In the genomic region with DNA sequence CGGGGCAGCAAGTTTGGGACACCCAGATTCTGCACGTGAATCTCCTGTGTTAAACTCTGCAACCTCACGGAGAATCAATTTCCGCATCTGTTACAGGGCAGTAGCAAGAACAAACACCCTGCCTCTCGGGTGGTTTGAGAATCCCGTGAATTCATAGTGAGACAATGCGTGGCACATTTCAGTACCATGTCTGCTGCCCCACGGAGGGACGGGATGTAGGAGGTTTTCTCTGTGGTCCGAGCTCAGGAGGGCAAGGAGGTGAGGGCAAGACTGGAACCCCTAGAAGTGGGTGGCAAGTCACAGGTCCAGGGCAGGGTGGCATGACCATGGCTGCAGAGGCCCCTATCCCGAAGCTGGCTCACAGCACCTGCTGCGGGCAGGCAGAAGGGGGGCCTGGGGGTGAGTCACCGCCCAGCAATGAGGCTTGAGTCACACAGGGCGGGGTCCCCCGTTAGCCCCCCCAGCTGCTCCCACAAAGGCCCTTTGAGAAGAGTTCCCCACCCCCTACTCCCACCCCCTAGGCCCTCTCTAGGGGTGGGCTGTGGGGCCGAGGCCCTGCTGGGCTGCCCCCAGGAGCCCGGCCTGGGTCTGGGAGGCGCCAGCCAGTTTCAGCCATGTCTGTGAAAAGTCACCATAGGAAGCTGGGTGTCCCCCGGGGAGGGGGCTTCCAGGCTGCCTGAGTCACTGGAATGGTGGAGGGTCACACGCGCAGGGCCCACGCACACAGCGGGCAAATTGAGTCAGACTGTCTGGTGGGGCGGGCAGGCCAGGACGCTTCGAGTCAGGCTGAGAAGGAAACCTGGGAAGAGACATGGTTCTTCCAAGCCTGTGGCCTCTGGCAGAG, we compare ENCODE assay signal across 8 cellular contexts. TPM values are rescaled to one million over a fixed set of nuclear protein-coding genes. Genes with fewer than 3 reads are reported as not detected.
DNase-seq lines count a peak whose midpoint lies in the region; ATAC-seq, FAIRE-seq and TF ChIP-seq lines count a peak whose summit lies in the region.

No MANE protein-coding gene starts in this region.

- DNase-seq in SJCRH30: peak; percentile 100
- DNase-seq in amygdala (lab: John Stamatoyannopoulos, UW): peak in 42 of 56 donors; percentile 15 to 89 (median 54)
- DNase-seq in heart left ventricle: peak; percentile 86 to 92 (median 89)
- peak in 7 of 10 donors; percentile 52 to 95 (median 78) for DNase-seq in posterior cingulate gyrus
- no peak for DNase-seq in ecto neural progenitor cell (ENCODE audit: low spot score)
- no peak for DNase-seq in GM12892 (ENCODE audit: insufficient read length)

- H3K9ac ChIP-seq in ES-I3 (ENCODE audit: low read depth, low read length): peak overlapping the region; percentile 61

- TF ChIP-seq CTCF in heart left ventricle (IDR thresholded peaks at IDR 0.05): no peak

- H3K27me3 ChIP-seq in SJCRH30: no peaks in the 10 kb centered on the region
- no peaks in the 10 kb centered on the region for H3K27me3 ChIP-seq in heart left ventricle

- no peaks in the 10 kb centered on the region for H3K36me3 ChIP-seq in ES-I3 (ENCODE audit: insufficient read depth, low read length)
- H3K36me3 ChIP-seq in SJCRH30: no peaks in the 10 kb centered on the region
- no peaks in the 10 kb centered on the region for H3K36me3 ChIP-seq in heart left ventricle

- TF ChIP-seq POLR2A in heart left ventricle (IDR thresholded peaks at IDR 0.05) (peak in 1 of 2 donors; percentile 30), GM12892 (IDR thresholded peaks at IDR 0.05; ENCODE audit: low read depth, low read length) (no peak)

- FAIRE-seq in GM12892 (lab: Jason Lieb, UNC): no peak

- H3K9me3 ChIP-seq in ES-I3 (ENCODE audit: control insufficient read depth, insufficient read depth, low read length): no peaks in the 10 kb centered on the region
- no peaks in the 10 kb centered on the region for H3K9me3 ChIP-seq in SJCRH30 (replicated peaks)
- H3K9me3 ChIP-seq in heart left ventricle: no peaks in the 10 kb centered on the region

- ATAC-seq in heart left ventricle (peak; percentile 25 to 62 (median 54)), GM18909 (IDR thresholded peaks at IDR 0.05; ENCODE audit: poor library complexity, unreplicated experiment) (no peak)

- H3K4me3 ChIP-seq in SJCRH30 (peak overlapping the region; percentile 55), heart left ventricle (peak overlapping the region in 9 of 12 donors; percentile 35 to 52 (median 40))

- intact Hi-C loops in heart left ventricle (cut with DNase I) (loop anchor here in 2 of 10 donors (1.0 kb wide), 1 partner anchor 10 kb away; no protein-coding TSS in a partner anchor), posterior cingulate gyrus (cut with DNase I) (no loop called here)

- WGBS in heart left ventricle, 4 donors: 25 to 46% (median 42%) methylated on average over 19 to 26 of the region's 26 CpGs

- H3K27ac ChIP-seq in SJCRH30 (peak overlapping the region; percentile 100), heart left ventricle (peak overlapping the region; percentile 82 to 100 (median 100))

- H3K4me1 ChIP-seq in ES-I3 (ENCODE audit: insufficient read depth, low read length) (peaks cover 16% of the 10 kb centered on the region), SJCRH30 (peaks cover 41% of the 10 kb centered on the region), heart left ventricle (peaks cover 14 to 59% (median 50%) of the 10 kb centered on the region in 12 donors)

RNA-seq across cellular contexts. Expression of a gene that starts 25.8 kb away (rescaled TPM):
- 1.3 and 2.3 TPM in 2 replicates for total RNA-seq in SJCRH30 (2014; rRNA removed; shearing (Covaris generic))
- 1 to 10 TPM in 3 of 9 donors, under 1 TPM in 1, not detected in 5; 0.83 to 1.3 (median 1.1) TPM for total RNA-seq in heart left ventricle
- polyA plus RNA-seq in heart left ventricle: 1 to 10 TPM in 1 of 2 donors, under 1 TPM in 1; 0.36 to 1.7 TPM
- polyA plus RNA-seq in GM12892 (2012; ENCODE audit: missing spikeins): 1.2 TPM

RNA-seq across cellular contexts. Expression of a gene that starts 54.8 kb away (rescaled TPM):
- total RNA-seq in SJCRH30 (2014; rRNA removed; shearing (Covaris generic)): 10.0 and 11.7 TPM in 2 replicates
- 1 to 10 TPM in 1 of 9 donors, under 1 TPM in 6, not detected in 2; 0.23 to 1.2 (median 0.70) TPM for total RNA-seq in heart left ventricle
- 1 to 10 TPM in 1 of 2 donors, under 1 TPM in 1; 0.46 to 1.2 TPM for polyA plus RNA-seq in heart left ventricle
- polyA plus RNA-seq in GM12892 (2012; ENCODE audit: missing spikeins): 0.40 TPM

RNA-seq across cellular contexts. Expression of a gene that starts 54.9 kb away (rescaled TPM):
- total RNA-seq in SJCRH30 (2014; rRNA removed; shearing (Covaris generic)): 10.8 and 15.3 TPM in 2 replicates
- total RNA-seq in heart left ventricle: 10 to 100 TPM; 14.4 to 36.3 (median 19.2) TPM
- 10 to 100 TPM; 19.5 to 29.2 TPM for polyA plus RNA-seq in heart left ventricle
- 10.4 TPM for polyA plus RNA-seq in GM12892 (2012; ENCODE audit: missing spikeins)

RNA-seq across cellular contexts. Expression of a gene that starts 55.9 kb away (rescaled TPM):
- 16.8 and 18.3 TPM in 2 replicates for total RNA-seq in SJCRH30 (2014; rRNA removed; shearing (Covaris generic))
- total RNA-seq in heart left ventricle: 10 to 100 TPM in 1 of 9 donors, 1 to 10 TPM in 8; 2.0 to 10.9 (median 3.4) TPM
- polyA plus RNA-seq in heart left ventricle: 1 to 10 TPM; 1.3 to 2.7 TPM
- 1.8 TPM for polyA plus RNA-seq in GM12892 (2012; ENCODE audit: missing spikeins)

Comparison
In these comparisons a context has a peak if more than half of its experiments do, and no peak if none do; other contexts are left out.
1. DNase-seq: peak in SJCRH30 (2 of 2), amygdala (42 of 56), heart left ventricle (5 of 5) and posterior cingulate gyrus (7 of 10); none in ecto neural progenitor cell (single experiment) and GM12892 (single experiment).